In genomic region chr11:11621881-11622706, GRCh38 we compare ENCODE assay signal across 8 cellular contexts. TPM values are rescaled to one million over a fixed set of nuclear protein-coding genes. Genes with fewer than 3 reads are reported as not detected.
DNase-seq lines count a peak whose midpoint lies in the region; ATAC-seq and TF ChIP-seq lines count a peak whose summit lies in the region.

Gene GALNT18, minus strand, starts transcription at chr11:11622005.

- H3K9ac ChIP-seq in BLaER1 treated with 17β-estradiol and CSF1 and Interleukin-3, amounts not matched to agents 10 nM and 100 nM = peak within 1 kb of the TSS; percentile 14 to 76 (median 52); a peak in 20 of 22 replicates

- DNase-seq in GM19240 (ENCODE audit: insufficient read length, low spot score) (peak; percentile 88), NCI-H510A (lab: John Stamatoyannopoulos, UW) (peak; percentile 69), dorsolateral prefrontal cortex (peak; percentile 80 to 96 (median 90)), lower leg skin (ENCODE audit: low spot score in 2 of 2) (peak; percentile 83 to 96)
- peak; percentile 39 to 41 for DNase-seq in activated CD4-positive, alpha-beta T cell treated with anti-CD3 and anti-CD28 coated beads, Interleukin-2, amount 50 U/mL, for 4 hours
- DNase-seq in stimulated activated CD4-positive, alpha-beta T cell treated with anti-CD3 and anti-CD28 coated beads, Interleukin-4, amount 100 ng/mL, for 24 hours = peak; percentile 68

- no peak for TF ChIP-seq POLR2A in lower leg skin (IDR thresholded peaks at IDR 0.05)

- peak within 1 kb of the TSS; percentile 99 to 100 (median 100) for H3K4me2 ChIP-seq in BLaER1 treated with 17β-estradiol and CSF1 and Interleukin-3, amounts not matched to agents 10 nM and 100 nM

- peak in 55 of 56 donors; percentile 30 to 84 (median 67) for TF ChIP-seq CTCF in dorsolateral prefrontal cortex (IDR thresholded peaks at IDR 0.05 in 54 of 56, conservative IDR thresholded peaks at IDR 0.05 in 2 of 56; ENCODE audit: low read depth in 1 of 56, partially characterized antibody in 56 of 56)
- TF ChIP-seq CTCF in lower leg skin (IDR thresholded peaks at IDR 0.05) = no peak

- peaks cover 13 to 18% (median 13%) of the 10 kb centered on the region in 10 experiments for H3K4me1 ChIP-seq in BLaER1 treated with 17β-estradiol and CSF1 and Interleukin-3, amounts not matched to agents 10 nM and 100 nM

- no peaks in the 10 kb centered on the region for H3K36me3 ChIP-seq in BLaER1 treated with 17β-estradiol and CSF1 and Interleukin-3, amounts not matched to agents 10 nM and 100 nM

- ATAC-seq in HG03439 (IDR thresholded peaks at IDR 0.05; ENCODE audit: unreplicated experiment) = peak; percentile 98

- H3K27me3 ChIP-seq in BLaER1 treated with 17β-estradiol and CSF1 and Interleukin-3, amounts not matched to agents 10 nM and 100 nM = peaks cover 26 to 48% (median 30%) of the 10 kb centered on the region in 11 experiments
- H3K27me3 ChIP-seq in dorsolateral prefrontal cortex = no peaks in the 10 kb centered on the region

- intact Hi-C loops in dorsolateral prefrontal cortex (cut with DNase I) (loop anchor here (1.0 to 10.0 kb wide), 4 partner anchors 40 to 597 kb away; no protein-coding TSS in a partner anchor), lower leg skin (cut with DNase I; ENCODE audit: low total_unique reads) (no loop called here)

- no peaks in the 10 kb centered on the region; a peak in 2 of 22 replicates for H4K20me1 ChIP-seq in BLaER1 treated with 17β-estradiol and CSF1 and Interleukin-3, amounts not matched to agents 10 nM and 100 nM

- H3K9me3 ChIP-seq in BLaER1 treated with 17β-estradiol and CSF1 and Interleukin-3, amounts not matched to agents 10 nM and 100 nM (replicated peaks in 1 of 11) = no peaks in the 10 kb centered on the region

- H3K27ac ChIP-seq in BLaER1 treated with 17β-estradiol and CSF1 and Interleukin-3, amounts not matched to agents 10 nM and 100 nM = no peak within 1 kb of the TSS
- peak within 1 kb of the TSS in 50 of 59 donors; percentile 1 to 88 (median 68) for H3K27ac ChIP-seq in dorsolateral prefrontal cortex

- H3K4me3 ChIP-seq in BLaER1 treated with 17β-estradiol and CSF1 and Interleukin-3, amounts not matched to agents 10 nM and 100 nM = peak within 1 kb of the TSS; percentile 59 to 76 (median 65)
- H3K4me3 ChIP-seq in dorsolateral prefrontal cortex = peak within 1 kb of the TSS; percentile 53 to 96 (median 82)
- H3K4me3 ChIP-seq in lower leg skin (ENCODE audit: low read depth, poor library complexity, severe bottlenecking) = peak within 1 kb of the TSS; percentile 43

- WGBS in lower leg skin, 2 donors = 6 to 12% methylated on average over 17 to 28 of the region's 62 CpGs

RNA-seq across cellular contexts. Expression of gene GALNT18, which starts in this region (rescaled TPM):
- 10 to 100 TPM; 15.6 to 50.3 (median 32.5) TPM for total RNA-seq in dorsolateral prefrontal cortex
- 10 to 100 TPM; 11.5 to 33.0 (median 17.7) TPM for total RNA-seq in lower leg skin

Comparison
In these comparisons a context has a peak if more than half of its experiments do, and no peak if none do; other contexts are left out.
1. H3K27ac ChIP-seq: peak in dorsolateral prefrontal cortex (50 of 59); none in BLaER1 treated with 17β-estradiol and CSF1 and Interleukin-3, amounts not matched to agents 10 nM and 100 nM (0 of 11).
2. DNase-seq: peak in every context shown above with its lines; median percentile 90 in dorsolateral prefrontal cortex; 90 in lower leg skin; 88 in GM19240; 69 in NCI-H510A; 68 in stimulated activated CD4-positive, alpha-beta T cell treated with anti-CD3 and anti-CD28 coated beads, Interleukin-4, amount 100 ng/mL, for 24 hours; 40 in activated CD4-positive, alpha-beta T cell treated with anti-CD3 and anti-CD28 coated beads, Interleukin-2, amount 50 U/mL, for 4 hours.
3. CTCF ChIP-seq: peak in dorsolateral prefrontal cortex (55 of 56); none in lower leg skin (0 of 3).
4. Peak in every context shown above with its lines, with median percentiles within 50 percentile points of each other: H3K4me3 ChIP-seq.